In the genomic region with DNA sequence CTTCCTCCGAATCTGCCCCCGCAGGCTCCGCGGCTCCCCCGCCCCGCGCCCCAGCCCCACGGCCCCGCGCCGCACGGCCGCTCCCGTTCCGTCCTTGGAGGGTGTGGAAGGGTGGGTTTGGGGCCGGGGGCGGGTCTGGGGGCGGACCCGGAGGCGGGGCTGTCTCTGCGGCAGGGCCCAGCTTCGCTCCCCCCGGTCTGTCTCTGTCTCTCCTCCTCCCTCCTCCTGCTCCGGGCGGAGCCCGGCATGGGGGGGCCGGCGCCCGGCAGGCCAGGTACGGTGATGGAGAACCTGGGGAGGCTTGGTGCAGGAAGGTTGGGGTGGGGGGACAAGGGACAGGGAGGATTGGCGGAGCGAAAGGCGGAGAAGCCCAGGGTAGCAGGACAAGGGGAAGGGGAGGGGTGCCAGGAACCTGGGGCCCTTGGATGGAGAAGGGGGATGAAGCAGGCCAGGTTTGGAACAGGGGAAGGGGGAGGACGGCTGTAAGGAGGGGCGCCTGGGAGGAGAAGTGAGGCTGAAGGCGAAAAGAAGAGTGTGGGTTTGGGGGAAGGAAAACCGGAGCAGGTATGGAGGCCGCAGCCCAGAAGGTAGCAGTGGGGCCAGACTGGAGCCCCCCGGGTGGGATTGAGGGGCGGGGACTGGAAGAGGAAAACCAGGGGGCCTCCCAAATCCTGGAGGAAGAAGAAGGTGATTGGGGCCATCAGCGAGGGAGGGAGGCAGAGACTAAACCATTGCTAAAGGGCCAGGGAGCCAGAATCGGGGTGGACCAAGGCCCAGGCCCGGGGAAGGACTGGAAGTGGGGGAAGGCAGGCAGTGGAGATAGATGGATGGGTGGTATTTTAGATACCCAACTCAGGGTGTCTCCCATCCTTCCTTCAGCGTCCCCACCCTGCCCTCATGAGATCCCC, we compare ENCODE assay signal across 8 cellular contexts. TPM values are rescaled to one million over a fixed set of nuclear protein-coding genes. Genes with fewer than 3 reads are reported as not detected.
A peak's percentile ranks its signal among the peaks of the same experiment; 100 is the strongest.
DNase-seq lines count a peak whose midpoint lies in the region; ATAC-seq and TF ChIP-seq lines count a peak whose summit lies in the region.

A gene (plus strand): TSS at position 200 of the 908 bp plus-strand sequence. CDS start 1,385 bp downstream, outside the sequence.

- peak within 1 kb of the TSS; percentile 86 for H3K4me3 Mint-ChIP-seq in WTC11

- H3K36me3 Mint-ChIP-seq in WTC11 = no peaks in the 10 kb centered on the region

- DNase-seq in AG04450 (ENCODE audit: low read depth, low spot score) = no peak
- peak; percentile 19 for DNase-seq in MG63
- peak; percentile 63 for DNase-seq in WTC11 (ENCODE audit: low spot score)
- no peak for DNase-seq in coronary artery (ENCODE audit: low spot score)
- DNase-seq in left lung = peak in 1 of 2 donors; percentile 57
- peak in 2 of 3 experiments; percentile 29 to 47 for DNase-seq in stimulated activated CD4-positive, alpha-beta T cell treated with anti-CD3 and anti-CD28 coated beads, TNF-alpha, amount 100 ng/mL, for 24 hours (ENCODE audit: low read depth in 3 of 3)
- no peak for DNase-seq in NCI-H2029 treated with DMSO at 0.1 percent for 48 hours (lab: John Stamatoyannopoulos, UW)

- no peak within 1 kb of the TSS; the same call in 1 of the 2 replicates for H3K27ac Mint-ChIP-seq in WTC11

- H3K9me3 Mint-ChIP-seq in WTC11 = no peaks in the 10 kb centered on the region

- H3K9me3 ChIP-seq in AG04450 (ENCODE audit: control insufficient read depth, insufficient read depth, low read length) (peaks cover under 1% of the 10 kb centered on the region; the same call in 1 of the 2 replicates), MG63 (no peaks in the 10 kb centered on the region), left lung (no peaks in the 10 kb centered on the region)

- H3K27me3 Mint-ChIP-seq in WTC11 (ENCODE audit: low read depth) = no peaks in the 10 kb centered on the region

- peak; percentile 2 for ATAC-seq in GM19324 (IDR thresholded peaks at IDR 0.05; ENCODE audit: low FRiP score, unreplicated experiment)
- peak; percentile 36 for ATAC-seq in WTC11
- peak; percentile 59 for ATAC-seq in left lung

- H3K4me3 ChIP-seq in AG04450 (ENCODE audit: low read depth, low read length) (peak within 1 kb of the TSS; percentile 61), MG63 (peak within 1 kb of the TSS; percentile 50), coronary artery (peak within 1 kb of the TSS; percentile 75), left lung (peak within 1 kb of the TSS; percentile 33 to 49)

- H3K27me3 ChIP-seq in AG04450 (ENCODE audit: control insufficient read depth, insufficient read depth, low read length) (no peaks in the 10 kb centered on the region), MG63 (no peaks in the 10 kb centered on the region), left lung (peaks cover 0 to 6% of the 10 kb centered on the region in 2 donors)

- no peaks in the 10 kb centered on the region for H3K36me3 ChIP-seq in MG63
- no peaks in the 10 kb centered on the region for H3K36me3 ChIP-seq in left lung

- CTCF ChIA-PET in AG04450 (lab: Charles Lee) (interaction anchor here (0.6 to 2.3 kb wide), 3 partner anchors 18 to 105 kb away, joined by 3 to 19 read pairs (median 7); no protein-coding TSS in a partner anchor), WTC11 (lab: Charles Lee) (interaction anchor here (0.6 to 7.3 kb wide), 12 partner anchors 10 to 242 kb away, joined by 3 to 82 read pairs (median 4); a partner anchor contains a TSS)

- H3K4me1 ChIP-seq in left lung = peaks cover 4 to 21% of the 10 kb centered on the region in 2 donors

- TF ChIP-seq CTCF in AG04450 (IDR thresholded peaks at IDR 0.05; ENCODE audit: low read depth, low read length) (no peak), WTC11 (IDR thresholded peaks at IDR 0.05) (no peak), coronary artery (IDR thresholded peaks at IDR 0.05) (no peak), left lung (IDR thresholded peaks at IDR 0.05) (no peak)

- POLR2A ChIA-PET in AG04450 (lab: Yijun Ruan, JAX) = interaction anchor here (0.7 kb wide), 1 partner anchor 14 kb away, joined by 4 read pairs; no protein-coding TSS in a partner anchor
- POLR2A ChIA-PET in WTC11 (lab: Charles Lee) = interaction anchor here (0.6 to 0.7 kb wide), 2 partner anchors 102 to 343 kb away, joined by 3 to 4 read pairs; a partner anchor contains a TSS

- H3K27ac ChIP-seq in AG04450 (ENCODE audit: low read depth, low read length) (no peak within 1 kb of the TSS), coronary artery (peak within 1 kb of the TSS in 1 of 2 donors; percentile 29), left lung (no peak within 1 kb of the TSS)

- peaks cover 30% of the 10 kb centered on the region for H3K4me1 Mint-ChIP-seq in WTC11

- intact Hi-C loops in left lung (cut with DNase I) = no loop called here

TF ChIP-seq in WTC11, 78 proteins besides CTCF, POLR2A, EP300 and RAD21 (continues in another document):
- TF ChIP-seq NFE2L1 (CRISPR knock-in tag; IDR thresholded peaks at IDR 0.05) = no peak
- TF ChIP-seq, protein P1, sequence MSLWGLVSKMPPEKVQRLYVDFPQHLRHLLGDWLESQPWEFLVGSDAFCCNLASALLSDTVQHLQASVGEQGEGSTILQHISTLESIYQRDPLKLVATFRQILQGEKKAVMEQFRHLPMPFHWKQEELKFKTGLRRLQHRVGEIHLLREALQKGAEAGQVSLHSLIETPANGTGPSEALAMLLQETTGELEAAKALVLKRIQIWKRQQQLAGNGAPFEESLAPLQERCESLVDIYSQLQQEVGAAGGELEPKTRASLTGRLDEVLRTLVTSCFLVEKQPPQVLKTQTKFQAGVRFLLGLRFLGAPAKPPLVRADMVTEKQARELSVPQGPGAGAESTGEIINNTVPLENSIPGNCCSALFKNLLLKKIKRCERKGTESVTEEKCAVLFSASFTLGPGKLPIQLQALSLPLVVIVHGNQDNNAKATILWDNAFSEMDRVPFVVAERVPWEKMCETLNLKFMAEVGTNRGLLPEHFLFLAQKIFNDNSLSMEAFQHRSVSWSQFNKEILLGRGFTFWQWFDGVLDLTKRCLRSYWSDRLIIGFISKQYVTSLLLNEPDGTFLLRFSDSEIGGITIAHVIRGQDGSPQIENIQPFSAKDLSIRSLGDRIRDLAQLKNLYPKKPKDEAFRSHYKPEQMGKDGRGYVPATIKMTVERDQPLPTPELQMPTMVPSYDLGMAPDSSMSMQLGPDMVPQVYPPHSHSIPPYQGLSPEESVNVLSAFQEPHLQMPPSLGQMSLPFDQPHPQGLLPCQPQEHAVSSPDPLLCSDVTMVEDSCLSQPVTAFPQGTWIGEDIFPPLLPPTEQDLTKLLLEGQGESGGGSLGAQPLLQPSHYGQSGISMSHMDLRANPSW (CRISPR knock-in tag; conservative IDR thresholded peaks at IDR 0.05; ENCODE audit: low read depth) = no peak
- no peak for TF ChIP-seq ZNF138 (CRISPR knock-in tag; conservative IDR thresholded peaks at IDR 0.05)
- TF ChIP-seq, protein P2, sequence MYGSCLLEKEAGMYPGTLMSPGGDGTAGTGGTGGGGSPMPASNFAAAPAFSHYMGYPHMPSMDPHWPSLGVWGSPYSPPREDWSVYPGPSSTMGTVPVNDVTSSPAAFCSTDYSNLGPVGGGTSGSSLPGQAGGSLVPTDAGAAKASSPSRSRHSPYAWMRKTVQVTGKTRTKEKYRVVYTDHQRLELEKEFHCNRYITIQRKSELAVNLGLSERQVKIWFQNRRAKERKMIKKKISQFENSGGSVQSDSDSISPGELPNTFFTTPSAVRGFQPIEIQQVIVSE (CRISPR knock-in tag; IDR thresholded peaks at IDR 0.05; ENCODE audit: borderline replicate concordance) = no peak
- TF ChIP-seq, protein P3, sequence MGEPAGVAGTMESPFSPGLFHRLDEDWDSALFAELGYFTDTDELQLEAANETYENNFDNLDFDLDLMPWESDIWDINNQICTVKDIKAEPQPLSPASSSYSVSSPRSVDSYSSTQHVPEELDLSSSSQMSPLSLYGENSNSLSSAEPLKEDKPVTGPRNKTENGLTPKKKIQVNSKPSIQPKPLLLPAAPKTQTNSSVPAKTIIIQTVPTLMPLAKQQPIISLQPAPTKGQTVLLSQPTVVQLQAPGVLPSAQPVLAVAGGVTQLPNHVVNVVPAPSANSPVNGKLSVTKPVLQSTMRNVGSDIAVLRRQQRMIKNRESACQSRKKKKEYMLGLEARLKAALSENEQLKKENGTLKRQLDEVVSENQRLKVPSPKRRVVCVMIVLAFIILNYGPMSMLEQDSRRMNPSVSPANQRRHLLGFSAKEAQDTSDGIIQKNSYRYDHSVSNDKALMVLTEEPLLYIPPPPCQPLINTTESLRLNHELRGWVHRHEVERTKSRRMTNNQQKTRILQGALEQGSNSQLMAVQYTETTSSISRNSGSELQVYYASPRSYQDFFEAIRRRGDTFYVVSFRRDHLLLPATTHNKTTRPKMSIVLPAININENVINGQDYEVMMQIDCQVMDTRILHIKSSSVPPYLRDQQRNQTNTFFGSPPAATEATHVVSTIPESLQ (CRISPR knock-in tag; IDR thresholded peaks at IDR 0.05) = no peak
- TF ChIP-seq NFYB (CRISPR knock-in tag; conservative IDR thresholded peaks at IDR 0.05; ENCODE audit: low read depth) = no peak
- TF ChIP-seq, protein P4, sequence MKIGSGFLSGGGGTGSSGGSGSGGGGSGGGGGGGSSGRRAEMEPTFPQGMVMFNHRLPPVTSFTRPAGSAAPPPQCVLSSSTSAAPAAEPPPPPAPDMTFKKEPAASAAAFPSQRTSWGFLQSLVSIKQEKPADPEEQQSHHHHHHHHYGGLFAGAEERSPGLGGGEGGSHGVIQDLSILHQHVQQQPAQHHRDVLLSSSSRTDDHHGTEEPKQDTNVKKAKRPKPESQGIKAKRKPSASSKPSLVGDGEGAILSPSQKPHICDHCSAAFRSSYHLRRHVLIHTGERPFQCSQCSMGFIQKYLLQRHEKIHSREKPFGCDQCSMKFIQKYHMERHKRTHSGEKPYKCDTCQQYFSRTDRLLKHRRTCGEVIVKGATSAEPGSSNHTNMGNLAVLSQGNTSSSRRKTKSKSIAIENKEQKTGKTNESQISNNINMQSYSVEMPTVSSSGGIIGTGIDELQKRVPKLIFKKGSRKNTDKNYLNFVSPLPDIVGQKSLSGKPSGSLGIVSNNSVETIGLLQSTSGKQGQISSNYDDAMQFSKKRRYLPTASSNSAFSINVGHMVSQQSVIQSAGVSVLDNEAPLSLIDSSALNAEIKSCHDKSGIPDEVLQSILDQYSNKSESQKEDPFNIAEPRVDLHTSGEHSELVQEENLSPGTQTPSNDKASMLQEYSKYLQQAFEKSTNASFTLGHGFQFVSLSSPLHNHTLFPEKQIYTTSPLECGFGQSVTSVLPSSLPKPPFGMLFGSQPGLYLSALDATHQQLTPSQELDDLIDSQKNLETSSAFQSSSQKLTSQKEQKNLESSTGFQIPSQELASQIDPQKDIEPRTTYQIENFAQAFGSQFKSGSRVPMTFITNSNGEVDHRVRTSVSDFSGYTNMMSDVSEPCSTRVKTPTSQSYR (CRISPR knock-in tag; IDR thresholded peaks at IDR 0.05) = no peak
- TF ChIP-seq EMX1 (CRISPR knock-in tag; IDR thresholded peaks at IDR 0.05) = no peak

RNA-seq across cellular contexts. Expression of the gene that starts here (rescaled TPM):
- polyA plus RNA-seq in AG04450 (2011; rRNA removed) = 0.35 and 0.38 TPM in 2 replicates
- polyA minus RNA-seq in AG04450 (2011; rRNA and poly(A)+ RNA removed) = 0.14 and 0.17 TPM in 2 replicates
- total RNA-seq in MG63 (2014; rRNA removed; shearing (Covaris generic); ENCODE audit: low replicate concordance) = not detected in 2 replicates
- total RNA-seq in WTC11 (2021) (6.2 to 7.6 TPM (median 6.7 TPM) in 3 replicates), left lung (under 1 TPM; 0.50 to 0.55 TPM)

Comparison
In these comparisons a context has a peak if more than half of its experiments do, and no peak if none do; other contexts are left out.
1. Peak in DNase-seq and H3K4me3 ChIP-seq in MG63; RNA of the gene not detected or under 1 TPM.
2. Peak in ATAC-seq and H3K4me3 ChIP-seq in left lung; RNA of the gene not detected or under 1 TPM.
3. DNase-seq: peak in WTC11 (single experiment) and stimulated activated CD4-positive, alpha-beta T cell treated with anti-CD3 and anti-CD28 coated beads, TNF-alpha, amount 100 ng/mL, for 24 hours (2 of 3); none in AG04450 (single experiment), coronary artery (single experiment) and NCI-H2029 treated with DMSO at 0.1 percent for 48 hours (single experiment).
4. ATAC-seq: peak in every context shown above with its lines; median percentile 59 in left lung; 36 in WTC11; 2 in GM19324.
5. Peak in every context shown above with its lines, with median percentiles within 50 percentile points of each other: H3K4me3 ChIP-seq.